ENCODE assay signal across 16 cellular contexts in genomic region chr6:2194643-2195042, GRCh38. TPM values are rescaled to one million over a fixed set of nuclear protein-coding genes. Genes with fewer than 3 reads are reported as not detected.
DNase-seq lines count a peak whose midpoint lies in the region; ATAC-seq, FAIRE-seq and TF ChIP-seq lines count a peak whose summit lies in the region.
"Had no signal": no experiment of that assay in that cellular context is flagged by ENCODE, and none has a peak within 500 bp of the region (broad histone marks: within the 10 kb centered on the region; RNA-seq: fewer than 3 reads in every experiment).

No MANE protein-coding gene starts in this region.

- no peak for TF ChIP-seq CTCF in GM12878 (IDR thresholded peaks at IDR 0.05 in 2 of 3, conservative IDR thresholded peaks at IDR 0.05 in 1 of 3; ENCODE audit: control insufficient read depth in 2 of 3, extremely low read depth in 1 of 3, insufficient read depth in 1 of 3, low read depth in 3 of 3, low read length in 3 of 3)
- no peak for TF ChIP-seq CTCF in Caco-2 (IDR thresholded peaks at IDR 0.05; ENCODE audit: insufficient read depth in 1 of 2, low read depth in 1 of 2, low read length in 1 of 2, severe bottlenecking in 1 of 2, unreplicated experiment in 1 of 2)
- TF ChIP-seq CTCF in activated CD8-positive, alpha-beta T cell treated with anti-CD3 and anti-CD28 coated beads for 36 hours (IDR thresholded peaks at IDR 0.05): no peak
- TF ChIP-seq CTCF in neural progenitor cell (IDR thresholded peaks at IDR 0.05): no peak

- CTCF ChIA-PET in GM12878 (lab: Yijun Ruan, JAX) (interaction anchor here (0.6 to 2.6 kb wide), 8 partner anchors 10 to 642 kb away, joined by 3 to 18 read pairs (median 4); no protein-coding TSS in a partner anchor), Caco-2 (lab: Charles Lee) (no interaction called here)
- CTCF ChIA-PET in activated CD8-positive, alpha-beta T cell treated with anti-CD3 and anti-CD28 coated beads for 36 hours (lab: Charles Lee): interaction anchor here (0.7 to 1.4 kb wide), 7 partner anchors 12 to 1512 kb away, joined by 3 to 9 read pairs (median 4); no protein-coding TSS in a partner anchor

- H3K4me2 ChIP-seq in BLaER1 (peak overlapping the region; percentile 8), GM12878 (ENCODE audit: control insufficient read depth, insufficient read depth) (no peak overlapping the region), neural progenitor cell (no peak overlapping the region)

- no peak for TF ChIP-seq RAD21 in GM12878 (IDR thresholded peaks at IDR 0.05; ENCODE audit: insufficient read depth, low read depth, low read length)

- POLR2A ChIA-PET in GM12878 (lab: Charles Lee) (no interaction called here), Caco-2 (lab: Charles Lee) (no interaction called here)
- POLR2A ChIA-PET in activated CD8-positive, alpha-beta T cell treated with anti-CD3 and anti-CD28 coated beads for 36 hours (lab: Charles Lee): interaction anchor here (0.6 kb wide), 1 partner anchor 36 kb away, joined by 3 read pairs; no protein-coding TSS in a partner anchor

- SMC1A ChIA-PET in GM12878 (lab: Charles Lee; ENCODE audit: uncharacterized antibody, unreplicated experiment): interaction anchor here (0.9 to 1.6 kb wide), 6 partner anchors 13 to 598 kb away, joined by 3 to 6 read pairs (median 4); no protein-coding TSS in a partner anchor

- no peaks in the 10 kb centered on the region for H3K9me3 Mint-ChIP-seq in Caco-2 (ENCODE audit: unreplicated experiment)
- no peaks in the 10 kb centered on the region for H3K9me3 Mint-ChIP-seq in activated CD8-positive, alpha-beta T cell treated with anti-CD3 and anti-CD28 coated beads for 36 hours
- no peaks in the 10 kb centered on the region for H3K9me3 Mint-ChIP-seq in neural progenitor cell
- H3K9me3 Mint-ChIP-seq: CD4-positive, alpha-beta T cell had no signal

- H4K20me1 ChIP-seq in BLaER1: peaks cover 45% of the 10 kb centered on the region
- no peaks in the 10 kb centered on the region for H4K20me1 ChIP-seq in GM12878 (ENCODE audit: control insufficient read depth, insufficient read depth)
- no peaks in the 10 kb centered on the region for H4K20me1 ChIP-seq in neural progenitor cell (ENCODE audit: low read depth)

- no peaks in the 10 kb centered on the region for H3K27me3 Mint-ChIP-seq in Caco-2 (ENCODE audit: insufficient read depth, unreplicated experiment)
- H3K27me3 Mint-ChIP-seq in activated CD8-positive, alpha-beta T cell treated with anti-CD3 and anti-CD28 coated beads for 36 hours: no peaks in the 10 kb centered on the region
- H3K27me3 Mint-ChIP-seq in neural progenitor cell (ENCODE audit: insufficient read depth, low read depth): no peaks in the 10 kb centered on the region
- H3K27me3 Mint-ChIP-seq: CD4-positive, alpha-beta T cell had no signal

- DNase-seq in GM12891 (ENCODE audit: insufficient read length, low spot score) (no peak), GM12878 (ENCODE audit: low read depth, low spot score) (peak; percentile 13), pons (ENCODE audit: low spot score) (peak; percentile 47), Caco-2 (no peak), neural progenitor cell (ENCODE audit: low spot score) (no peak)
- no peak for DNase-seq in activated CD8-positive, alpha-beta T cell treated with anti-CD3 and anti-CD28 coated beads for 36 hours
- DNase-seq: ACHN; C1 segment of cervical spinal cord; CD4-positive, alpha-beta T cell; GF-D8; IMR-90; KG1 had no signal

- H3F3A ChIP-seq in neural progenitor cell (ENCODE audit: low read depth): no peaks in the 10 kb centered on the region

- H3K27me3 ChIP-seq in BLaER1 (no peaks in the 10 kb centered on the region), GM12878 (replicated peaks in 1 of 2; ENCODE audit: control insufficient read depth in 2 of 2, insufficient read depth in 2 of 2, low read length in 1 of 2) (no peaks in the 10 kb centered on the region), Caco-2 (replicated peaks; ENCODE audit: control insufficient read depth, insufficient read depth, low read length) (no peaks in the 10 kb centered on the region), neural progenitor cell (no peaks in the 10 kb centered on the region)

- H3K9ac ChIP-seq in BLaER1: no peak overlapping the region
- H3K9ac ChIP-seq in GM12878 (ENCODE audit: control insufficient read depth, insufficient read depth, low read length): no peak overlapping the region
- H3K9ac ChIP-seq in neural progenitor cell: no peak overlapping the region

- peaks cover 7% of the 10 kb centered on the region for H3K4me1 ChIP-seq in BLaER1
- no peaks in the 10 kb centered on the region for H3K4me1 ChIP-seq in GM12878 (ENCODE audit: control insufficient read depth, insufficient read depth, low read length)
- no peaks in the 10 kb centered on the region for H3K4me1 ChIP-seq in Caco-2
- no peaks in the 10 kb centered on the region for H3K4me1 ChIP-seq in neural progenitor cell
- H3K4me1 ChIP-seq: HAP-1 had no signal

- H3K36me3 Mint-ChIP-seq in Caco-2 (ENCODE audit: insufficient read depth, unreplicated experiment) (no peaks in the 10 kb centered on the region), neural progenitor cell (no peaks in the 10 kb centered on the region)
- H3K36me3 Mint-ChIP-seq in activated CD8-positive, alpha-beta T cell treated with anti-CD3 and anti-CD28 coated beads for 36 hours (ENCODE audit: low read depth): peaks cover 7% of the 10 kb centered on the region

- ATAC-seq in GM12878: peak; percentile 78
- ATAC-seq in activated CD8-positive, alpha-beta T cell treated with anti-CD3 and anti-CD28 coated beads for 36 hours: no peak

- intact Hi-C loops in GM12878 (cut with micrococcal nuclease; ENCODE audit: unreplicated experiment) (no loop called here), Caco-2 (cut with micrococcal nuclease; ENCODE audit: unreplicated experiment) (loop anchor here (10.0 kb wide), 1 partner anchor 90 kb away; no protein-coding TSS in a partner anchor)
- intact Hi-C loops in activated CD8-positive, alpha-beta T cell treated with anti-CD3 and anti-CD28 coated beads for 36 hours (cut with micrococcal nuclease): loop anchor here (5.0 kb wide), 1 partner anchor 597 kb away; no protein-coding TSS in a partner anchor

- peaks cover 19% of the 10 kb centered on the region for H3K9me3 ChIP-seq in BLaER1
- no peaks in the 10 kb centered on the region; the same call in 2 of the 3 replicates for H3K9me3 ChIP-seq in GM12878 (replicated peaks; ENCODE audit: control insufficient read depth, insufficient read depth, low read length)
- no peaks in the 10 kb centered on the region for H3K9me3 ChIP-seq in Caco-2
- H3K9me3 ChIP-seq in neural progenitor cell (ENCODE audit: low read depth): no peaks in the 10 kb centered on the region
- H3K9me3 ChIP-seq: HAP-1 had no signal

- TF ChIP-seq POLR2A in GM12891 (IDR thresholded peaks at IDR 0.05; ENCODE audit: low read depth, low read length) (no peak), GM12878 (IDR thresholded peaks at IDR 0.05; ENCODE audit: low read depth, low read length) (no peak)

- no TSS peak for BruUV-seq in GM12878 (replicated peaks; lab: Mats Ljungman, UMichigan)
- BruUV-seq in Caco-2 (replicated peaks; lab: Mats Ljungman, UMichigan): no TSS peak

- H3K4me1 Mint-ChIP-seq in Caco-2 (ENCODE audit: low read depth, unreplicated experiment): no peaks in the 10 kb centered on the region
- H3K4me1 Mint-ChIP-seq in activated CD8-positive, alpha-beta T cell treated with anti-CD3 and anti-CD28 coated beads for 36 hours (ENCODE audit: low read depth): peaks cover 2% of the 10 kb centered on the region
- peaks cover 2% of the 10 kb centered on the region for H3K4me1 Mint-ChIP-seq in neural progenitor cell

- no peak for FAIRE-seq in GM12891 (lab: Jason Lieb, UNC)
- FAIRE-seq in GM12878 (lab: Jason Lieb, UNC): no peak
- FAIRE-seq: H1 had no signal

- in situ Hi-C loops in GM12878 (cut with MboI): loop anchor here (5.0 kb wide), 1 partner anchor 587 kb away; the partner anchor contains the start of gene FOXC1

- no peak overlapping the region for H2AFZ ChIP-seq in GM12878 (ENCODE audit: control insufficient read depth, low read depth, low read length)
- no peak overlapping the region for H2AFZ ChIP-seq in neural progenitor cell (replicated peaks)

- H3K4me3 ChIP-seq in BLaER1 (no peak overlapping the region), GM12878 (no peak overlapping the region), Caco-2 (ENCODE audit: low read depth, low read length) (no peak overlapping the region), neural progenitor cell (no peak overlapping the region)
- H3K4me3 ChIP-seq: HAP-1 had no signal

- TF ChIP-seq EP300 in GM12878 (IDR thresholded peaks at IDR 0.05; ENCODE audit: borderline replicate concordance in 1 of 2, control insufficient read depth in 1 of 2, low read depth in 2 of 2, low read length in 2 of 2): no peak

- no peak overlapping the region for H3K27ac ChIP-seq in BLaER1
- H3K27ac ChIP-seq in GM12878 (ENCODE audit: control insufficient read depth, insufficient read depth): no peak overlapping the region
- H3K27ac ChIP-seq in neural progenitor cell: no peak overlapping the region
- H3K27ac ChIP-seq: HL-60 had no signal

- 58% methylated on average over 4 of the region's 4 CpGs for WGBS in GM12878 (ENCODE audit: insufficient coverage, insufficient replicate concordance, low lambda C conversion rate, missing lambda C conversion rate)

- H3K79me2 ChIP-seq in GM12878 (ENCODE audit: control insufficient read depth, insufficient read depth, low read length): no peaks in the 10 kb centered on the region
- H3K79me2 ChIP-seq in neural progenitor cell (ENCODE audit: low read depth): no peaks in the 10 kb centered on the region

- no peak overlapping the region for H3K27ac Mint-ChIP-seq in Caco-2 (ENCODE audit: unreplicated experiment)
- no peak overlapping the region for H3K27ac Mint-ChIP-seq in activated CD8-positive, alpha-beta T cell treated with anti-CD3 and anti-CD28 coated beads for 36 hours
- no peak overlapping the region for H3K27ac Mint-ChIP-seq in neural progenitor cell
- H3K27ac Mint-ChIP-seq: CD4-positive, alpha-beta T cell had no signal

- H3K36me3 ChIP-seq in BLaER1 (peaks cover 12% of the 10 kb centered on the region; the same call in 1 of the 2 replicates), GM12878 (ENCODE audit: control insufficient read depth in 2 of 2, insufficient read depth in 2 of 2, low read length in 1 of 2) (no peaks in the 10 kb centered on the region; a peak in 1 of 4 replicates), Caco-2 (ENCODE audit: control insufficient read depth, insufficient read depth, low read length) (no peaks in the 10 kb centered on the region), neural progenitor cell (no peaks in the 10 kb centered on the region)
- H3K36me3 ChIP-seq: HAP-1 had no signal

- H3K4me3 Mint-ChIP-seq in Caco-2 (ENCODE audit: unreplicated experiment): no peak overlapping the region
- H3K4me3 Mint-ChIP-seq in activated CD8-positive, alpha-beta T cell treated with anti-CD3 and anti-CD28 coated beads for 36 hours: no peak overlapping the region
- H3K4me3 Mint-ChIP-seq in neural progenitor cell: no peak overlapping the region
- H3K4me3 Mint-ChIP-seq: CD4-positive, alpha-beta T cell had no signal

- RAD21 ChIA-PET in GM12878 (lab: Charles Lee; ENCODE audit: unreplicated experiment): interaction anchor here (0.7 to 1.3 kb wide), 4 partner anchors 160 to 599 kb away, joined by 3 to 4 read pairs (median 3); partner anchors contain the start of gene FOXC1

RNA-seq across cellular contexts. Expression of gene GMDS, which starts 50.8 kb away (rescaled TPM):
- polyA plus RNA-seq in GM12891 (2012; ENCODE audit: low read depth, missing spikeins): 21.1 TPM
- 44.3 and 59.2 TPM in 2 replicates for total RNA-seq in GM12878 (2013; cell fraction: nucleolus; rRNA removed)
- total RNA-seq in GM12878 (2014; rRNA removed): 14.4 and 17.7 TPM in 2 replicates
- total RNA-seq in GM12878 (2014; rRNA removed; fragmentation: Illumina TruSeq; extraction: Trizol): 22.3 and 24.8 TPM in 2 replicates
- total RNA-seq in GM12878 (2021): 37.7 and 40.6 TPM in 2 replicates
- polyA plus RNA-seq in GM12878 (2011; ENCODE audit: low read depth): 15.2 TPM
- polyA plus RNA-seq in GM12878 (2011; rRNA removed): 31.7 and 48.6 TPM in 2 replicates
- polyA plus RNA-seq in GM12878 (2011; cell fraction: cytosol; rRNA removed): 17.4 and 20.4 TPM in 2 replicates
- polyA plus RNA-seq in GM12878 (2011; cell fraction: nucleus; rRNA removed): 13.7 and 22.8 TPM in 2 replicates
- 22.2 and 27.5 TPM in 2 replicates for polyA plus RNA-seq in GM12878 (2012)
- 53.8 and 110 TPM in 2 replicates for polyA plus RNA-seq in GM12878 (2014; fragmentation: Illumina TruSeq; extraction: Trizol)
- polyA plus RNA-seq in GM12878 (2014; fragmentation: Nextera tagmentation; extraction: Ambion mirVana): 1 to 10 TPM in 1 of 2 experiments, under 1 TPM in 1; 0.61 to 1.9 TPM
- 29.6 and 33.0 TPM in 2 replicates for polyA plus RNA-seq in GM12878 (2014; rRNA removed)
- 10 to 100 TPM; 28.3 to 30.4 TPM for polyA plus RNA-seq in GM12878 (2016; fragmentation: Nextera tagmentation; extraction: Ambion mirVana)
- polyA minus RNA-seq in GM12878 (2011; rRNA and poly(A)+ RNA removed): 11.1 and 14.8 TPM in 2 replicates
- polyA minus RNA-seq in GM12878 (2011; cell fraction: cytosol; rRNA and poly(A)+ RNA removed): 6.7 and 7.2 TPM in 2 replicates
- 20.9 and 39.4 TPM in 2 replicates for polyA minus RNA-seq in GM12878 (2011; cell fraction: nucleus; rRNA and poly(A)+ RNA removed)
- total RNA-seq in Caco-2 (2022): 25.5 and 31.1 TPM in 2 replicates
- total RNA-seq in activated CD8-positive, alpha-beta T cell treated with anti-CD3 and anti-CD28 coated beads for 36 hours: 10 to 100 TPM; 36.6 to 42.8 TPM
- total RNA-seq in neural progenitor cell (ENCODE audit: low replicate concordance): 9.4 and 22.6 TPM in 2 replicates

Comparison
In these comparisons a context has a peak if more than half of its experiments do, and no peak if none do; other contexts are left out.
1. DNase-seq: peak in GM12878 (single experiment) and pons (single experiment); none in GM12891 (single experiment), Caco-2 (0 of 2), activated CD8-positive, alpha-beta T cell treated with anti-CD3 and anti-CD28 coated beads for 36 hours (single experiment) and neural progenitor cell (single experiment).